In genomic region chr7:76048668-76048988, GRCh38 we compare ENCODE assay signal across 8 cellular contexts. TPM values are rescaled to one million over a fixed set of nuclear protein-coding genes. Genes with fewer than 3 reads are reported as not detected.
DNase-seq lines count a peak whose midpoint lies in the region; ATAC-seq and TF ChIP-seq lines count a peak whose summit lies in the region.

No MANE protein-coding gene starts in this region.

- ATAC-seq in GM21381 (IDR thresholded peaks at IDR 0.05; ENCODE audit: unreplicated experiment): no peak
- ATAC-seq in GM19467 (IDR thresholded peaks at IDR 0.05; ENCODE audit: unreplicated experiment): no peak

- DNase-seq in T-helper 2 cell treated with Interferon-gamma antibody and Interleukin-4, amounts not matched to agents 5 μg/mL and 100 μg/mL, for 36 hours (ENCODE audit: low spot score): peak; percentile 14
- DNase-seq in T-helper 2 cell: no peak
- DNase-seq in NCI-H187 (lab: John Stamatoyannopoulos, UW): peak; percentile 49 to 61
- peak; percentile 68 for DNase-seq in activated effector memory CD4-positive, alpha-beta T cell treated with anti-CD3 and anti-CD28 coated beads, Interleukin-2, amount 50 U/mL, for 16 hours
- peak; percentile 49 for DNase-seq in hepatocyte (ENCODE audit: low spot score)
- peak; percentile 27 for DNase-seq in stimulated activated CD4-positive, alpha-beta T cell treated with anti-CD3 and anti-CD28 coated beads, Interleukin-1b, Interleukin-23, amount 100 ng/mL, for 48 hours

- H3K4me2 ChIP-seq in hepatocyte: peak overlapping the region; percentile 93

- TF ChIP-seq CTCF in hepatocyte (IDR thresholded peaks at IDR 0.05; ENCODE audit: poor library complexity): peak; percentile 10

- no peaks in the 10 kb centered on the region for H3K36me3 ChIP-seq in hepatocyte (replicated peaks; ENCODE audit: insufficient read depth, low read depth)

- H3K9me3 ChIP-seq in hepatocyte (ENCODE audit: low read depth): no peaks in the 10 kb centered on the region

- H3K27me3 ChIP-seq in hepatocyte: no peaks in the 10 kb centered on the region

- H3K79me2 ChIP-seq in hepatocyte: peaks cover 93% of the 10 kb centered on the region

- no peaks in the 10 kb centered on the region for H3K9me2 ChIP-seq in hepatocyte (replicated peaks; ENCODE audit: insufficient read depth)

- 1% methylated on average over 8 of the region's 9 CpGs for WGBS in hepatocyte (ENCODE audit: low lambda C conversion rate, missing lambda C conversion rate)

- H3K4me1 Mint-ChIP-seq in T-helper 2 cell treated with Interferon-gamma antibody and Interleukin-4, amounts not matched to agents 5 μg/mL and 100 μg/mL, for 36 hours (ENCODE audit: low read depth): peaks cover 37% of the 10 kb centered on the region

- peak overlapping the region; percentile 98 for H3K27ac Mint-ChIP-seq in T-helper 2 cell treated with Interferon-gamma antibody and Interleukin-4, amounts not matched to agents 5 μg/mL and 100 μg/mL, for 36 hours

- H3K4me3 Mint-ChIP-seq in T-helper 2 cell treated with Interferon-gamma antibody and Interleukin-4, amounts not matched to agents 5 μg/mL and 100 μg/mL, for 36 hours: peak overlapping the region; percentile 99

- H3K36me3 Mint-ChIP-seq in T-helper 2 cell treated with Interferon-gamma antibody and Interleukin-4, amounts not matched to agents 5 μg/mL and 100 μg/mL, for 36 hours (ENCODE audit: low read depth): peaks cover 38% of the 10 kb centered on the region

- peaks cover 15% of the 10 kb centered on the region for H4K20me1 ChIP-seq in hepatocyte (ENCODE audit: insufficient read depth, poor library complexity, severe bottlenecking)

- peak overlapping the region; percentile 96 for H2AFZ ChIP-seq in hepatocyte

- no peaks in the 10 kb centered on the region for H3K27me3 Mint-ChIP-seq in T-helper 2 cell treated with Interferon-gamma antibody and Interleukin-4, amounts not matched to agents 5 μg/mL and 100 μg/mL, for 36 hours (ENCODE audit: low read depth)

- H3K9me3 Mint-ChIP-seq in T-helper 2 cell treated with Interferon-gamma antibody and Interleukin-4, amounts not matched to agents 5 μg/mL and 100 μg/mL, for 36 hours: no peaks in the 10 kb centered on the region

- H3K4me3 ChIP-seq in hepatocyte: peak overlapping the region; percentile 83

- peaks cover 20% of the 10 kb centered on the region for H3K4me1 ChIP-seq in hepatocyte (ENCODE audit: insufficient read depth)

- peak overlapping the region; percentile 99 for H3K27ac ChIP-seq in hepatocyte

RNA-seq across cellular contexts. Expression of gene MDH2, which starts 0.7 kb away (rescaled TPM):
- 65.6 and 68.5 TPM in 2 replicates for total RNA-seq in hepatocyte
- 236 and 252 TPM in 2 replicates for polyA plus RNA-seq in hepatocyte

RNA-seq across cellular contexts. Expression of gene STYXL1, which starts 0.8 kb away (rescaled TPM):
- total RNA-seq in hepatocyte: 64.4 and 70.1 TPM in 2 replicates
- polyA plus RNA-seq in hepatocyte: 56.3 and 64.6 TPM in 2 replicates

RNA-seq across cellular contexts. Expression of gene TMEM120A, which starts 54.2 kb away (rescaled TPM):
- 40.6 and 50.7 TPM in 2 replicates for total RNA-seq in hepatocyte
- 91.1 and 99.5 TPM in 2 replicates for polyA plus RNA-seq in hepatocyte

Comparison
In these comparisons a context has a peak if more than half of its experiments do, and no peak if none do; other contexts are left out.
1. DNase-seq: peak in T-helper 2 cell treated with Interferon-gamma antibody and Interleukin-4, amounts not matched to agents 5 μg/mL and 100 μg/mL, for 36 hours (single experiment), NCI-H187 (2 of 2), activated effector memory CD4-positive, alpha-beta T cell treated with anti-CD3 and anti-CD28 coated beads, Interleukin-2, amount 50 U/mL, for 16 hours (single experiment), hepatocyte (single experiment) and stimulated activated CD4-positive, alpha-beta T cell treated with anti-CD3 and anti-CD28 coated beads, Interleukin-1b, Interleukin-23, amount 100 ng/mL, for 48 hours (single experiment); none in T-helper 2 cell (0 of 5).